ENCODE assay signal across 19 cellular contexts in the genomic region with DNA sequence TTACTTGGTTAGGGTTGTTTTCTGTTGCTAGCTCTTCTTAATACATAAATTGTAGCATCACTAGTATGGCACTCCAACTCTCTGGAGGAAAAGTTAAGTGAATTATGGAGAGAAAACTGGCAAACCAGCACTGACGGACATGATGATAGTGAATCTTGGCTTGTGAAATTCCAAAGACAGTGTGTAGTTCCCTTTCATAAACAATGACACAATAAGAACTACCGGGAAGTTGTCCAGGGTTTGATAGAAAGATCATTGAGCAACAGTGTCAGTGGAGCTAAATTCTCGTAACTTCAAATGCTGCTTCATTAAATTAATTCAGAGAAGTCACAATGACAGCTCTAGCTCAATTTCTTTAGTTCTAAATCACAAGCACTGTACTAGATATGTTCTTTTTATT.
DNase-seq lines count a peak whose midpoint lies in the region; ATAC-seq and TF ChIP-seq lines count a peak whose summit lies in the region.
"Had no signal": no experiment of that assay in that cellular context is flagged by ENCODE, and none has a peak within 500 bp of the region (broad histone marks: within the 10 kb centered on the region; RNA-seq: fewer than 3 reads in every experiment).

No MANE protein-coding gene starts in this region.

- no peak overlapping the region for H3K4me3 ChIP-seq in right atrium auricular region
- H3K4me3 ChIP-seq in choroid plexus epithelial cell (ENCODE audit: low read depth, low read length) = no peak overlapping the region
- H3K4me3 ChIP-seq: dorsolateral prefrontal cortex, esophagus muscularis mucosa, GM12878, upper lobe of left lung had no signal

- H3K27ac ChIP-seq in right atrium auricular region = no peak overlapping the region
- H3K27ac ChIP-seq: dorsolateral prefrontal cortex, esophagus muscularis mucosa, upper lobe of left lung had no signal

- H3K36me3 ChIP-seq in right atrium auricular region = no peaks in the 10 kb centered on the region
- H3K36me3 ChIP-seq: esophagus muscularis mucosa, upper lobe of left lung had no signal

- intact Hi-C loops in Right ventricle myocardium superior (cut with DNase I) = no loop called here

- H3K27me3 ChIP-seq in right atrium auricular region = no peaks in the 10 kb centered on the region
- H3K27me3 ChIP-seq: esophagus muscularis mucosa, upper lobe of left lung had no signal

- ATAC-seq in Right ventricle myocardium superior (ENCODE audit: poor library complexity) (peak; percentile 71), HG03045 (IDR thresholded peaks at IDR 0.05; ENCODE audit: unreplicated experiment) (no peak)
- ATAC-seq: GM12878; stimulated activated naive CD8-positive, alpha-beta T cell treated with anti-CD3 and anti-CD28 coated beads, Interleukin-15, Interleukin-2, amounts not matched to agents 100 U/mL and 50 U/mL, for 24 hours; T-helper 17 cell had no signal

- no peak for DNase-seq in Right ventricle myocardium superior
- DNase-seq in right atrium auricular region (ENCODE audit: low spot score) = no peak
- DNase-seq in choroid plexus epithelial cell (ENCODE audit: low read depth) = peak; percentile 88
- peak; percentile 62 for DNase-seq in medulla oblongata (ENCODE audit: extremely low spot score)
- no peak for DNase-seq in MV-4-11 (lab: John Stamatoyannopoulos, UW)
- DNase-seq in GOT3 (lab: John Stamatoyannopoulos, UW) = no peak
- no peak for DNase-seq in DMS114 treated with DMSO at 0.1 percent for 48 hours (lab: John Stamatoyannopoulos, UW; ENCODE audit: unreplicated experiment)
- DNase-seq: activated CD4-positive, alpha-beta T cell treated with anti-CD3 and anti-CD28 coated beads for 1 hour; activated gamma-delta T cell; dorsolateral prefrontal cortex; NCI-H345; posterior cingulate gyrus; stimulated activated CD4-positive, alpha-beta T cell treated with anti-CD3 and anti-CD28 coated beads, Interleukin-15, amount 100 ng/mL, for 24 hours; stimulated activated naive CD8-positive, alpha-beta T cell treated with anti-CD3 and anti-CD28 coated beads, Interleukin-15, Interleukin-2, amounts not matched to agents 100 U/mL and 50 U/mL, for 24 hours; T-helper 17 cell; upper lobe of left lung had no signal

- TF ChIP-seq CTCF in right atrium auricular region (IDR thresholded peaks at IDR 0.05) (no peak), choroid plexus epithelial cell (conservative IDR thresholded peaks at IDR 0.05; ENCODE audit: low read depth, low read length) (no peak)

- no peaks in the 10 kb centered on the region for H3K4me1 ChIP-seq in right atrium auricular region

- no peaks in the 10 kb centered on the region for H3K9me3 ChIP-seq in right atrium auricular region
- H3K9me3 ChIP-seq: esophagus muscularis mucosa, upper lobe of left lung had no signal

Comparison
In these comparisons a context has a peak if more than half of its experiments do, and no peak if none do; other contexts are left out.
1. DNase-seq: peak in choroid plexus epithelial cell (single experiment) and medulla oblongata (single experiment); none in Right ventricle myocardium superior (single experiment), right atrium auricular region (single experiment), MV-4-11 (single experiment), GOT3 (single experiment) and DMS114 treated with DMSO at 0.1 percent for 48 hours (single experiment).